Comparison of ENCODE assay signal across 26 cellular contexts in genomic region chr4:159098482-159099127, GRCh38.
"Had no signal": no experiment of that assay in that cellular context is flagged by ENCODE, and none has a peak within 500 bp of the region (broad histone marks: within the 10 kb centered on the region; RNA-seq: fewer than 3 reads in every experiment).

No MANE protein-coding gene starts in this region.

- H3K36me3 Mint-ChIP-seq: activated naive CD4-positive, alpha-beta T cell treated with anti-CD3 and anti-CD28 coated beads, Interleukin-2, amount 50 U/mL, for 72 hours; natural killer cell had no signal

- H3K4me3 Mint-ChIP-seq: activated B cell treated with CpG ODN at 0.5 μM for 24 hours; activated CD4-positive, alpha-beta T cell treated with anti-CD3 and anti-CD28 coated beads for 36 hours; activated T-cell treated with anti-CD3 and anti-CD28 coated beads, Interleukin-2, amount 50 U/mL, for 24 hours; activated T-helper 17 cell treated with anti-CD3 and anti-CD28 coated beads, Interleukin-2, amount 50 U/mL, for 72 hours; natural killer cell had no signal

- DNase-seq: activated B cell treated with CpG ODN at 0.5 μM for 24 hours; activated CD4-positive, alpha-beta T cell treated with anti-CD3 and anti-CD28 coated beads for 36 hours; activated CD4-positive, alpha-beta T cell treated with anti-CD3 and anti-CD28 coated beads, Interleukin-2, amount 50 U/mL, for 4 hours; activated CD8-positive, alpha-beta memory T cell treated with anti-CD3 and anti-CD28 coated beads for 24 hours; activated CD8-positive, alpha-beta memory T cell treated with anti-CD3 and anti-CD28 coated beads, Interleukin-2, amount 50 U/mL, for 4 hours; activated T-cell treated with anti-CD3 and anti-CD28 coated beads, Interleukin-2, amount 50 U/mL, for 24 hours; brain microvascular endothelial cell; central memory CD4-positive, alpha-beta T cell; effector CD8-positive, alpha-beta T cell; foreskin melanocyte; hippocampal formation; left ventricle myocardium superior; mammary epithelial cell; midbrain; natural killer cell; ovary; stimulated activated CD4-positive, alpha-beta T cell treated with anti-CD3 and anti-CD28 coated beads, Interleukin-2, amount 100 ng/mL, for 48 hours; stimulated activated naive CD4-positive, alpha-beta T cell treated with Interleukin-2 at 50 U/mL for 16 hours; T1000; upper lobe of left lung had no signal

- H3K27ac Mint-ChIP-seq: activated B cell treated with CpG ODN at 0.5 μM for 24 hours; activated CD4-positive, alpha-beta T cell treated with anti-CD3 and anti-CD28 coated beads for 36 hours; activated naive CD4-positive, alpha-beta T cell treated with anti-CD3 and anti-CD28 coated beads, Interleukin-2, amount 50 U/mL, for 72 hours; activated T-cell treated with anti-CD3 and anti-CD28 coated beads, Interleukin-2, amount 50 U/mL, for 24 hours; activated T-helper 17 cell treated with anti-CD3 and anti-CD28 coated beads, Interleukin-2, amount 50 U/mL, for 72 hours; natural killer cell had no signal

- ATAC-seq: activated CD4-positive, alpha-beta T cell treated with anti-CD3 and anti-CD28 coated beads for 36 hours; activated naive CD4-positive, alpha-beta T cell treated with anti-CD3 and anti-CD28 coated beads, Interleukin-2, amount 50 U/mL, for 72 hours; activated T-helper 17 cell treated with anti-CD3 and anti-CD28 coated beads, Interleukin-2, amount 50 U/mL, for 72 hours; left ventricle myocardium superior; natural killer cell had no signal

- H3K9me3 Mint-ChIP-seq: activated B cell treated with CpG ODN at 0.5 μM for 24 hours; activated naive CD4-positive, alpha-beta T cell treated with anti-CD3 and anti-CD28 coated beads, Interleukin-2, amount 50 U/mL, for 72 hours; activated T-cell treated with anti-CD3 and anti-CD28 coated beads, Interleukin-2, amount 50 U/mL, for 24 hours; activated T-helper 17 cell treated with anti-CD3 and anti-CD28 coated beads, Interleukin-2, amount 50 U/mL, for 72 hours; natural killer cell had no signal

- H3K27ac ChIP-seq: ascending aorta, brain microvascular endothelial cell, neutrophil, ovary, prostate gland, thoracic aorta had no signal
